ENCODE assay signal across 8 cellular contexts in genomic region chr10:89367529-89367928, GRCh38. TPM values are rescaled to one million over a fixed set of nuclear protein-coding genes. Genes with fewer than 3 reads are reported as not detected.
A peak's percentile ranks its signal among the peaks of the same experiment; 100 is the strongest.
DNase-seq lines count a peak whose midpoint lies in the region; ATAC-seq, FAIRE-seq and TF ChIP-seq lines count a peak whose summit lies in the region.

No MANE protein-coding gene starts in this region.

- no peak overlapping the region for H3K27ac Mint-ChIP-seq in activated CD4-positive, alpha-beta T cell treated with anti-CD3 and anti-CD28 coated beads, Interleukin-2, amount 10 ng/mL, durations not matched to agents 7 days and 5 days

- TF ChIP-seq RAD21 in GM12878 (IDR thresholded peaks at IDR 0.05; ENCODE audit: insufficient read depth, low read depth, low read length) = 0 out of 2 replicates have a peak, but pooled peaks have one; percentile 2

- TF ChIP-seq CTCF in GM12878 (IDR thresholded peaks at IDR 0.05 in 2 of 3, conservative IDR thresholded peaks at IDR 0.05 in 1 of 3; ENCODE audit: control insufficient read depth in 2 of 3, extremely low read depth in 1 of 3, insufficient read depth in 1 of 3, low read depth in 3 of 3, low read length in 3 of 3) = no peak

- peak; percentile 92 for FAIRE-seq in GM12878 (lab: Jason Lieb, UNC)

- SMC1A ChIA-PET in GM12878 (lab: Charles Lee; ENCODE audit: uncharacterized antibody, unreplicated experiment) = interaction anchor here (0.7 to 6.8 kb wide), 27 partner anchors 8 to 467 kb away, joined by 3 to 98 read pairs (median 20); partner anchors contain the start of genes IFIT1, IFIT1B, IFIT2 and IFIT5

- H3K4me3 ChIP-seq in GM12878 = no peak overlapping the region

- peaks cover 2% of the 10 kb centered on the region for H3K36me3 Mint-ChIP-seq in activated CD4-positive, alpha-beta T cell treated with anti-CD3 and anti-CD28 coated beads, Interleukin-2, amount 10 ng/mL, durations not matched to agents 7 days and 5 days (ENCODE audit: low read depth)

- H3K36me3 ChIP-seq in GM12878 (ENCODE audit: control insufficient read depth in 2 of 2, insufficient read depth in 2 of 2, low read length in 1 of 2) = no peaks in the 10 kb centered on the region

- CTCF ChIA-PET in activated CD4-positive, alpha-beta T cell treated with anti-CD3 and anti-CD28 coated beads, Interleukin-2, amount 10 ng/mL, durations not matched to agents 7 days and 5 days (lab: Charles Lee) = interaction anchor here (0.7 kb wide), 1 partner anchor 709 kb away, joined by 4 read pairs; no protein-coding TSS in a partner anchor
- CTCF ChIA-PET in GM12878 (lab: Yijun Ruan, JAX) = interaction anchor here (0.7 to 5.9 kb wide), 28 partner anchors 8 to 433 kb away, joined by 3 to 97 read pairs (median 15); partner anchors contain the start of genes IFIT1, IFIT2 and IFIT5

- no peaks in the 10 kb centered on the region for H3K9me3 ChIP-seq in GM12878 (replicated peaks; ENCODE audit: control insufficient read depth, insufficient read depth, low read length)

- 65% methylated on average over 4 of the region's 4 CpGs for WGBS in GM12878 (ENCODE audit: insufficient coverage, insufficient replicate concordance, low lambda C conversion rate, missing lambda C conversion rate)

- RAD21 ChIA-PET in GM12878 (lab: Charles Lee; ENCODE audit: unreplicated experiment) = interaction anchor here (0.8 to 3.9 kb wide), 18 partner anchors 14 to 199 kb away, joined by 3 to 68 read pairs (median 14); partner anchors contain the start of genes IFIT1, IFIT2, IFIT3 and IFIT5

- H2AFZ ChIP-seq in GM12878 (ENCODE audit: control insufficient read depth, low read depth, low read length) = no peak overlapping the region; the same call in 1 of the 2 replicates

- H3K9ac ChIP-seq in GM12878 (ENCODE audit: control insufficient read depth, insufficient read depth, low read length) = no peak overlapping the region

- H3K27me3 ChIP-seq in GM12878 (replicated peaks in 1 of 2; ENCODE audit: control insufficient read depth in 2 of 2, insufficient read depth in 2 of 2, low read length in 1 of 2) = no peaks in the 10 kb centered on the region

- ATAC-seq in HG02981 (IDR thresholded peaks at IDR 0.05; ENCODE audit: unreplicated experiment) (peak; percentile 78), GM12878 (peak; percentile 90)

- peaks cover 32% of the 10 kb centered on the region for H3K4me1 Mint-ChIP-seq in activated CD4-positive, alpha-beta T cell treated with anti-CD3 and anti-CD28 coated beads, Interleukin-2, amount 10 ng/mL, durations not matched to agents 7 days and 5 days

- TF ChIP-seq EP300 in GM12878 (IDR thresholded peaks at IDR 0.05; ENCODE audit: borderline replicate concordance in 1 of 2, control insufficient read depth in 1 of 2, low read depth in 2 of 2, low read length in 2 of 2) = peak; percentile 35 to 58; a peak in 1 of 4 replicates

- BruUV-seq in GM12878 (replicated peaks; lab: Mats Ljungman, UMichigan) = no TSS peak

- no peak overlapping the region for H3K4me3 Mint-ChIP-seq in activated CD4-positive, alpha-beta T cell treated with anti-CD3 and anti-CD28 coated beads, Interleukin-2, amount 10 ng/mL, durations not matched to agents 7 days and 5 days

- TF ChIP-seq POLR2A in GM12878 (IDR thresholded peaks at IDR 0.05; ENCODE audit: low read depth, low read length) = no peak

- peaks cover 30% of the 10 kb centered on the region for H3K4me1 ChIP-seq in GM12878 (ENCODE audit: control insufficient read depth, insufficient read depth, low read length)

- peaks cover 2% of the 10 kb centered on the region for H3K9me3 Mint-ChIP-seq in activated CD4-positive, alpha-beta T cell treated with anti-CD3 and anti-CD28 coated beads, Interleukin-2, amount 10 ng/mL, durations not matched to agents 7 days and 5 days

- peak overlapping the region; percentile 62 for H3K27ac ChIP-seq in GM12878 (ENCODE audit: control insufficient read depth, insufficient read depth)

- intact Hi-C loops in GM12878 (cut with micrococcal nuclease; ENCODE audit: unreplicated experiment) = loop anchor here (5.0 kb wide), 1 partner anchor 195 kb away; no protein-coding TSS in a partner anchor

- POLR2A ChIA-PET in activated CD4-positive, alpha-beta T cell treated with anti-CD3 and anti-CD28 coated beads, Interleukin-2, amount 10 ng/mL, durations not matched to agents 7 days and 5 days (lab: Charles Lee) = interaction anchor here (1.0 kb wide), 1 partner anchor 65 kb away, joined by 3 read pairs; the partner anchor contains the start of gene IFIT2
- POLR2A ChIA-PET in GM12878 (lab: Charles Lee) = interaction anchor here (1.2 to 2.9 kb wide), 9 partner anchors 15 to 73 kb away, joined by 3 to 9 read pairs (median 5); partner anchors contain the start of genes IFIT1, IFIT3 and IFIT5

- peak; percentile 16 for DNase-seq in activated CD4-positive, alpha-beta T cell treated with anti-CD3 and anti-CD28 coated beads, Interleukin-2, amount 10 ng/mL, durations not matched to agents 7 days and 5 days
- DNase-seq in activated CD4-positive, alpha-beta T cell treated with anti-CD3 and anti-CD28 coated beads for 48 hours = no peak
- DNase-seq in GM12878 (ENCODE audit: low read depth, low spot score) = peak; percentile 92
- peak; percentile 79 for DNase-seq in superior temporal gyrus (ENCODE audit: extremely low spot score)
- DNase-seq in hepatic stellate cell (ENCODE audit: low spot score) = no peak
- DNase-seq in CD1c-positive myeloid dendritic cell (ENCODE audit: extremely low spot score) = no peak
- DNase-seq in kidney glomerular epithelial cell (lab: John Stamatoyannopoulos, UW) = no peak

- H4K20me1 ChIP-seq in GM12878 (ENCODE audit: control insufficient read depth, insufficient read depth) = no peaks in the 10 kb centered on the region

- H3K4me2 ChIP-seq in GM12878 (ENCODE audit: control insufficient read depth, insufficient read depth) = peak overlapping the region; percentile 44

- in situ Hi-C loops in GM12878 (cut with MboI) = no loop called here

- H3K79me2 ChIP-seq in GM12878 (ENCODE audit: control insufficient read depth, insufficient read depth, low read length) = no peaks in the 10 kb centered on the region

- H3K27me3 Mint-ChIP-seq in activated CD4-positive, alpha-beta T cell treated with anti-CD3 and anti-CD28 coated beads, Interleukin-2, amount 10 ng/mL, durations not matched to agents 7 days and 5 days = peaks cover 7% of the 10 kb centered on the region

RNA-seq across cellular contexts. Expression of gene IFIT1B, which starts 10.3 kb away (rescaled TPM):
- not detected for total RNA-seq in activated CD4-positive, alpha-beta T cell treated with anti-CD3 and anti-CD28 coated beads, Interleukin-2, amount 10 ng/mL, durations not matched to agents 7 days and 5 days
- not detected in 2 replicates for total RNA-seq in GM12878 (2013; cell fraction: nucleolus; rRNA removed)
- not detected in 2 replicates for total RNA-seq in GM12878 (2014; rRNA removed)
- total RNA-seq in GM12878 (2014; rRNA removed; fragmentation: Illumina TruSeq; extraction: Trizol) = not detected in 2 replicates
- total RNA-seq in GM12878 (2021) = not detected in 2 replicates
- not detected for polyA plus RNA-seq in GM12878 (2011; ENCODE audit: low read depth)
- polyA plus RNA-seq in GM12878 (2011; rRNA removed) = not detected in 2 replicates
- polyA plus RNA-seq in GM12878 (2011; cell fraction: cytosol; rRNA removed) = not detected in 2 replicates
- not detected in 2 replicates for polyA plus RNA-seq in GM12878 (2011; cell fraction: nucleus; rRNA removed)
- not detected in 2 replicates for polyA plus RNA-seq in GM12878 (2012)
- polyA plus RNA-seq in GM12878 (2014; fragmentation: Illumina TruSeq; extraction: Trizol) = 0.17 TPM in 1 of 2 replicates, not detected in the other
- under 1 TPM in 1 of 2 experiments, not detected in 1; 0.04 TPM for polyA plus RNA-seq in GM12878 (2014; fragmentation: Nextera tagmentation; extraction: Ambion mirVana)
- not detected in 2 replicates for polyA plus RNA-seq in GM12878 (2014; rRNA removed)
- not detected for polyA plus RNA-seq in GM12878 (2016; fragmentation: Nextera tagmentation; extraction: Ambion mirVana)
- 0.15 TPM in 1 of 2 replicates, not detected in the other for polyA minus RNA-seq in GM12878 (2011; rRNA and poly(A)+ RNA removed)
- polyA minus RNA-seq in GM12878 (2011; cell fraction: cytosol; rRNA and poly(A)+ RNA removed) = not detected in 2 replicates
- polyA minus RNA-seq in GM12878 (2011; cell fraction: nucleus; rRNA and poly(A)+ RNA removed) = not detected in 2 replicates

RNA-seq across cellular contexts. Expression of gene IFIT1, which starts 24.9 kb away (rescaled TPM):
- 10 to 100 TPM; 42.9 to 45.0 TPM for total RNA-seq in activated CD4-positive, alpha-beta T cell treated with anti-CD3 and anti-CD28 coated beads, Interleukin-2, amount 10 ng/mL, durations not matched to agents 7 days and 5 days
- 2.5 and 3.2 TPM in 2 replicates for total RNA-seq in GM12878 (2013; cell fraction: nucleolus; rRNA removed)
- 19.7 and 29.8 TPM in 2 replicates for total RNA-seq in GM12878 (2014; rRNA removed)
- 32.0 and 39.2 TPM in 2 replicates for total RNA-seq in GM12878 (2014; rRNA removed; fragmentation: Illumina TruSeq; extraction: Trizol)
- total RNA-seq in GM12878 (2021) = 18.8 and 22.5 TPM in 2 replicates
- polyA plus RNA-seq in GM12878 (2011; ENCODE audit: low read depth) = 18.2 TPM
- polyA plus RNA-seq in GM12878 (2011; rRNA removed) = 23.4 and 36.6 TPM in 2 replicates
- polyA plus RNA-seq in GM12878 (2011; cell fraction: cytosol; rRNA removed) = 6.9 and 8.8 TPM in 2 replicates
- 9.0 and 10.0 TPM in 2 replicates for polyA plus RNA-seq in GM12878 (2011; cell fraction: nucleus; rRNA removed)
- 16.1 and 18.3 TPM in 2 replicates for polyA plus RNA-seq in GM12878 (2012)
- 31.5 and 44.4 TPM in 2 replicates for polyA plus RNA-seq in GM12878 (2014; fragmentation: Illumina TruSeq; extraction: Trizol)
- polyA plus RNA-seq in GM12878 (2014; fragmentation: Nextera tagmentation; extraction: Ambion mirVana) = 10 to 100 TPM; 28.9 to 37.2 TPM
- polyA plus RNA-seq in GM12878 (2014; rRNA removed) = 17.5 and 21.3 TPM in 2 replicates
- 10 to 100 TPM; 13.9 to 16.1 TPM for polyA plus RNA-seq in GM12878 (2016; fragmentation: Nextera tagmentation; extraction: Ambion mirVana)
- 6.9 and 8.9 TPM in 2 replicates for polyA minus RNA-seq in GM12878 (2011; rRNA and poly(A)+ RNA removed)
- 3.3 and 4.0 TPM in 2 replicates for polyA minus RNA-seq in GM12878 (2011; cell fraction: cytosol; rRNA and poly(A)+ RNA removed)
- polyA minus RNA-seq in GM12878 (2011; cell fraction: nucleus; rRNA and poly(A)+ RNA removed) = 2.1 and 3.2 TPM in 2 replicates

RNA-seq across cellular contexts. Expression of gene IFIT3, which starts 39.7 kb away (rescaled TPM):
- 10 to 100 TPM; 51.1 to 55.4 TPM for total RNA-seq in activated CD4-positive, alpha-beta T cell treated with anti-CD3 and anti-CD28 coated beads, Interleukin-2, amount 10 ng/mL, durations not matched to agents 7 days and 5 days
- 40.3 and 42.2 TPM in 2 replicates for total RNA-seq in GM12878 (2013; cell fraction: nucleolus; rRNA removed)
- 39.1 and 55.0 TPM in 2 replicates for total RNA-seq in GM12878 (2014; rRNA removed)
- total RNA-seq in GM12878 (2014; rRNA removed; fragmentation: Illumina TruSeq; extraction: Trizol) = 67.3 and 79.1 TPM in 2 replicates
- total RNA-seq in GM12878 (2021) = 38.9 and 44.4 TPM in 2 replicates
- polyA plus RNA-seq in GM12878 (2011; ENCODE audit: low read depth) = 48.9 TPM
- 30.8 and 39.2 TPM in 2 replicates for polyA plus RNA-seq in GM12878 (2011; rRNA removed)
- polyA plus RNA-seq in GM12878 (2011; cell fraction: cytosol; rRNA removed) = 14.8 and 16.3 TPM in 2 replicates
- polyA plus RNA-seq in GM12878 (2011; cell fraction: nucleus; rRNA removed) = 5.0 and 7.4 TPM in 2 replicates
- polyA plus RNA-seq in GM12878 (2012) = 50.2 and 51.6 TPM in 2 replicates
- polyA plus RNA-seq in GM12878 (2014; fragmentation: Illumina TruSeq; extraction: Trizol) = 70.2 and 91.4 TPM in 2 replicates
- 10 to 100 TPM; 27.0 to 50.4 TPM for polyA plus RNA-seq in GM12878 (2014; fragmentation: Nextera tagmentation; extraction: Ambion mirVana)
- polyA plus RNA-seq in GM12878 (2014; rRNA removed) = 35.8 and 52.1 TPM in 2 replicates
- polyA plus RNA-seq in GM12878 (2016; fragmentation: Nextera tagmentation; extraction: Ambion mirVana) = 10 to 100 TPM; 51.7 to 53.0 TPM
- 11.8 and 18.6 TPM in 2 replicates for polyA minus RNA-seq in GM12878 (2011; rRNA and poly(A)+ RNA removed)
- 8.5 and 9.2 TPM in 2 replicates for polyA minus RNA-seq in GM12878 (2011; cell fraction: cytosol; rRNA and poly(A)+ RNA removed)
- 4.0 and 6.0 TPM in 2 replicates for polyA minus RNA-seq in GM12878 (2011; cell fraction: nucleus; rRNA and poly(A)+ RNA removed)

RNA-seq across cellular contexts. Expression of gene IFIT5, which starts 46.8 kb away (rescaled TPM):
- 10 to 100 TPM; 39.6 to 46.3 TPM for total RNA-seq in activated CD4-positive, alpha-beta T cell treated with anti-CD3 and anti-CD28 coated beads, Interleukin-2, amount 10 ng/mL, durations not matched to agents 7 days and 5 days
- 21.6 and 21.7 TPM in 2 replicates for total RNA-seq in GM12878 (2013; cell fraction: nucleolus; rRNA removed)
- 12.1 and 16.4 TPM in 2 replicates for total RNA-seq in GM12878 (2014; rRNA removed)
- 15.4 and 17.2 TPM in 2 replicates for total RNA-seq in GM12878 (2014; rRNA removed; fragmentation: Illumina TruSeq; extraction: Trizol)
- total RNA-seq in GM12878 (2021) = 11.0 and 12.5 TPM in 2 replicates
- 3.0 TPM for polyA plus RNA-seq in GM12878 (2011; ENCODE audit: low read depth)
- polyA plus RNA-seq in GM12878 (2011; rRNA removed) = 17.0 and 27.6 TPM in 2 replicates
- 6.0 and 6.9 TPM in 2 replicates for polyA plus RNA-seq in GM12878 (2011; cell fraction: cytosol; rRNA removed)
- polyA plus RNA-seq in GM12878 (2011; cell fraction: nucleus; rRNA removed) = 6.8 and 8.1 TPM in 2 replicates
- polyA plus RNA-seq in GM12878 (2012) = 5.0 and 7.4 TPM in 2 replicates
- 11.4 and 14.7 TPM in 2 replicates for polyA plus RNA-seq in GM12878 (2014; fragmentation: Illumina TruSeq; extraction: Trizol)
- polyA plus RNA-seq in GM12878 (2014; fragmentation: Nextera tagmentation; extraction: Ambion mirVana) = 1 to 10 TPM; 5.9 to 8.3 TPM
- 6.6 and 8.6 TPM in 2 replicates for polyA plus RNA-seq in GM12878 (2014; rRNA removed)
- 1 to 10 TPM; 8.6 to 9.9 TPM for polyA plus RNA-seq in GM12878 (2016; fragmentation: Nextera tagmentation; extraction: Ambion mirVana)
- 13.3 and 18.4 TPM in 2 replicates for polyA minus RNA-seq in GM12878 (2011; rRNA and poly(A)+ RNA removed)
- polyA minus RNA-seq in GM12878 (2011; cell fraction: cytosol; rRNA and poly(A)+ RNA removed) = 7.8 and 9.4 TPM in 2 replicates
- polyA minus RNA-seq in GM12878 (2011; cell fraction: nucleus; rRNA and poly(A)+ RNA removed) = 14.4 and 16.4 TPM in 2 replicates

Comparison
In these comparisons a context has a peak if more than half of its experiments do, and no peak if none do; other contexts are left out.
1. DNase-seq: peak in activated CD4-positive, alpha-beta T cell treated with anti-CD3 and anti-CD28 coated beads, Interleukin-2, amount 10 ng/mL, durations not matched to agents 7 days and 5 days (single experiment), GM12878 (single experiment) and superior temporal gyrus (single experiment); none in activated CD4-positive, alpha-beta T cell treated with anti-CD3 and anti-CD28 coated beads for 48 hours (single experiment), hepatic stellate cell (single experiment), CD1c-positive myeloid dendritic cell (single experiment) and kidney glomerular epithelial cell (single experiment).